Comparison of ENCODE assay signal across 14 cellular contexts in the genomic region with DNA sequence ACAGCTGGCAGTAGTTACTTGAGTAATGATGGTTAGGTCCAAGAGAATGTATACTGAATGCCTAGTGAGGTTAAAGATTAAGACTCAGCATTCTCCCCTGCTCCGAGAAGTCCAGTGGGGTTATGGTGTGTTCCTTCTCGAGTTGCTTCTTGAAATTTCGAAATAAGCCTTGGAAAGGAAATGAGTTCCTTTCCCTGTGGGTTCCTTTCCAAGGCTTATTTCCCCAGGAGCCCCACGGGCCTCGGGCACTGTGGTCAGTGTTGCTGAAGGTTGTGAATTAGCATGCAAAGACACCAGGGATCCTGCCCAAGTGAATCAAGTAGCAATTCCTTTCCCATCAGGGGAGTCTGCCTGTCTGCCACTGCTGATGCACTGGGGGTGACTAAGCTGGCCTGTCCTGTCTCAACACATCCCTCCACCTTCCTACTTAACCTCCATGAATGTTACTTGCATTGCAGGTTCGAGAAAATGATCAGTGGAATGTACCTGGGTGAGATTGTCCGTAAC. TPM values are rescaled to one million over a fixed set of nuclear protein-coding genes. Genes with fewer than 3 reads are reported as not detected.
A peak's percentile ranks its signal among the peaks of the same experiment; 100 is the strongest.
DNase-seq lines count a peak whose midpoint lies in the region; ATAC-seq, FAIRE-seq and TF ChIP-seq lines count a peak whose summit lies in the region.
"Had no signal": no experiment of that assay in that cellular context is flagged by ENCODE, and none has a peak within 500 bp of the region (broad histone marks: within the 10 kb centered on the region; RNA-seq: fewer than 3 reads in every experiment).

No MANE protein-coding gene starts in this region.

- TF ChIP-seq EP300 in HepG2 (IDR thresholded peaks at IDR 0.05; ENCODE audit: low read depth in 2 of 2, low read length in 2 of 2) = no peak
- TF ChIP-seq EP300 in HepG2 (CRISPR knock-in tag; IDR thresholded peaks at IDR 0.05; ENCODE audit: borderline replicate concordance) = no peak

- TF ChIP-seq POLR2A in HepG2 (IDR thresholded peaks at IDR 0.05; ENCODE audit: insufficient read depth in 1 of 2, low read depth in 2 of 2, low read length in 2 of 2) = 0 out of 4 replicates have a peak, but pooled peaks of 1 of the 2 experiments have one; percentile 3
- TF ChIP-seq POLR2A in right lobe of liver (IDR thresholded peaks at IDR 0.05) = no peak
- TF ChIP-seq POLR2A in vagina (IDR thresholded peaks at IDR 0.05) = no peak

- no TSS peak for BruUV-seq in HepG2 (replicated peaks; lab: Mats Ljungman, UMichigan)

- no peaks in the 10 kb centered on the region for H3K9me3 ChIP-seq in HepG2 (ENCODE audit: low read length)
- H3K9me3 ChIP-seq in right lobe of liver = no peaks in the 10 kb centered on the region
- H3K9me3 ChIP-seq in adipocyte (ENCODE audit: control insufficient read depth, low read length) = no peaks in the 10 kb centered on the region
- no peaks in the 10 kb centered on the region for H3K9me3 ChIP-seq in vagina
- H3K9me3 ChIP-seq: SJCRH30, upper lobe of left lung had no signal

- intact Hi-C loops in HepG2 (cut with micrococcal nuclease; ENCODE audit: unreplicated experiment) = no loop called here
- intact Hi-C loops in right lobe of liver (cut with DNase I) = no loop called here
- intact Hi-C loops in vagina (cut with DNase I) = no loop called here

- ATAC-seq in HepG2 (no peak), right lobe of liver (no peak)

- no peak for TF ChIP-seq CTCF in HepG2 (CRISPR knock-in tag; IDR thresholded peaks at IDR 0.05)
- TF ChIP-seq CTCF in right lobe of liver (IDR thresholded peaks at IDR 0.05) = no peak
- TF ChIP-seq CTCF in vagina (IDR thresholded peaks at IDR 0.05) = no peak

- H3K9ac ChIP-seq in HepG2 (ENCODE audit: insufficient read depth, low read depth, low read length) = no peak overlapping the region
- peak overlapping the region; percentile 53 for H3K9ac ChIP-seq in adipocyte (ENCODE audit: low read length)

- no peaks in the 10 kb centered on the region for H3K27me3 ChIP-seq in HepG2 (ENCODE audit: control insufficient read depth in 1 of 2, insufficient read depth in 2 of 2, low read length in 2 of 2)
- no peaks in the 10 kb centered on the region for H3K27me3 ChIP-seq in right lobe of liver
- no peaks in the 10 kb centered on the region for H3K27me3 ChIP-seq in adipocyte (replicated peaks; ENCODE audit: control insufficient read depth, insufficient read depth, low read length)
- H3K27me3 ChIP-seq in vagina = no peaks in the 10 kb centered on the region
- H3K27me3 ChIP-seq: SJCRH30, upper lobe of left lung had no signal

- no peak overlapping the region for H2AFZ ChIP-seq in HepG2 (ENCODE audit: low read length)

- CTCF ChIA-PET in HepG2 (lab: Yijun Ruan, JAX; ENCODE audit: low intra/inter-chr PET ratio, low total read pairs) = no interaction called here

- no peaks in the 10 kb centered on the region for H4K20me1 ChIP-seq in HepG2 (ENCODE audit: insufficient read depth, low read length)

- FAIRE-seq in HepG2 (lab: Jason Lieb, UNC) = no peak
- FAIRE-seq: islet of Langerhans had no signal

- H3K27ac ChIP-seq in HepG2 (ENCODE audit: extremely low read length, insufficient read depth, low read length) = no peak overlapping the region
- H3K27ac ChIP-seq in right lobe of liver = no peak overlapping the region
- no peak overlapping the region for H3K27ac ChIP-seq in vagina
- H3K27ac ChIP-seq: SJCRH30, upper lobe of left lung had no signal

- no peak for TF ChIP-seq RAD21 in HepG2 (CRISPR knock-in tag; IDR thresholded peaks at IDR 0.05)

- in situ Hi-C loops in HepG2 (cut with HindIII; ENCODE audit: extremely low pct_ligation_motif_present, low pct_unique_long_range_greater_than_20kb) = no loop called here

- WGBS in HepG2 (ENCODE audit: low lambda C conversion rate) = 95% methylated on average over 7 of the region's 7 CpGs
- 45% methylated on average over 6 of the region's 7 CpGs for WGBS in right lobe of liver (ENCODE audit: insufficient coverage, low coverage, low lambda C conversion rate, missing lambda C conversion rate)

- no peaks in the 10 kb centered on the region for H3K79me2 ChIP-seq in HepG2 (ENCODE audit: insufficient read depth, low read length)

- POLR2A ChIA-PET in HepG2 (lab: Yijun Ruan, JAX) = no interaction called here

- no peak overlapping the region for H3K4me2 ChIP-seq in HepG2 (ENCODE audit: low read depth, low read length)

- H3K4me3 ChIP-seq in HepG2 (replicated peaks in 1 of 3; ENCODE audit: insufficient read depth in 1 of 3, low read depth in 2 of 3, low read length in 3 of 3) = no peak overlapping the region
- no peak overlapping the region for H3K4me3 ChIP-seq in right lobe of liver
- H3K4me3 ChIP-seq in adipocyte (ENCODE audit: low read length) = peak overlapping the region; percentile 16
- no peak overlapping the region for H3K4me3 ChIP-seq in vagina
- H3K4me3 ChIP-seq: SJCRH30, upper lobe of left lung had no signal

- no peaks in the 10 kb centered on the region for H3K4me1 ChIP-seq in HepG2 (ENCODE audit: insufficient read depth, low read length)
- no peaks in the 10 kb centered on the region for H3K4me1 ChIP-seq in right lobe of liver
- H3K4me1 ChIP-seq in adipocyte (ENCODE audit: control insufficient read depth, insufficient read depth, low read length) = peaks cover 33% of the 10 kb centered on the region
- H3K4me1 ChIP-seq in vagina = no peaks in the 10 kb centered on the region
- H3K4me1 ChIP-seq: SJCRH30, upper lobe of left lung had no signal

- DNase-seq in HepG2 (ENCODE audit: low spot score) (no peak), right lobe of liver (no peak), adipocyte (ENCODE audit: low read depth) (peak; percentile 86), fibroblast of peridontal ligament (ENCODE audit: extremely low read depth) (peak; percentile 92), vagina (ENCODE audit: extremely low spot score in 2 of 2) (peak; percentile 49 to 58), GM19240 (ENCODE audit: insufficient read length, low spot score) (no peak), NCI-H1092 (lab: John Stamatoyannopoulos, UW) (no peak)
- no peak for DNase-seq in stimulated activated naive CD4-positive, alpha-beta T cell treated with Interleukin-2 at 50 U/mL for 16 hours (lab: John Stamatoyannopoulos, UW)
- DNase-seq: activated naive CD4-positive, alpha-beta T cell treated with anti-CD3 and anti-CD28 coated beads, Interleukin-2, amount 50 U/mL, for 16 hours; KBM-7; NCI-H1930; SJCRH30; upper lobe of left lung had no signal

- H3K36me3 ChIP-seq in HepG2 (replicated peaks in 1 of 2; ENCODE audit: control insufficient read depth in 1 of 2, insufficient read depth in 2 of 2, low read length in 2 of 2) (peaks cover 64 to 95% of the 10 kb centered on the region in 2 experiments), right lobe of liver (peaks cover 0 to 2% (median 0%) of the 10 kb centered on the region in 4 donors), adipocyte (ENCODE audit: control insufficient read depth, insufficient read depth, low read length, severe bottlenecking) (peaks cover 95% of the 10 kb centered on the region), vagina (peaks cover 0 to 4% of the 10 kb centered on the region in 2 donors)

TF ChIP-seq in HepG2, 621 proteins besides CTCF, POLR2A, EP300 and RAD21 (continues in another document):
- TF ChIP-seq CEBPB (IDR thresholded peaks at IDR 0.05; ENCODE audit: borderline replicate concordance, low read depth, low read length) = 0 out of 2 replicates have a peak, but pooled peaks have one; percentile 2

RNA-seq across cellular contexts. Expression of gene HK2, which starts 53.6 kb away (rescaled TPM):
- total RNA-seq in HepG2 (2016; rRNA removed; fragmentation: Illumina TruSeq; extraction: Trizol) (13.2 and 24.4 TPM in 2 replicates), right lobe of liver (10 to 100 TPM in 1 of 6 experiments, 1 to 10 TPM in 1, under 1 TPM in 4; 0.48 to 23.0 (median 0.87) TPM), vagina (5.4 TPM)
- total RNA-seq in HepG2 (2016; cell fraction: cytosol; rRNA removed; fragmentation: Illumina TruSeq; extraction: Trizol; ENCODE audit: low read depth) = 1.4 and 1.6 TPM in 2 replicates
- 13.6 and 21.9 TPM in 2 replicates for total RNA-seq in HepG2 (2016; cell fraction: insoluble cytoplasmic fraction; rRNA removed; fragmentation: Illumina TruSeq; extraction: Trizol)
- total RNA-seq in HepG2 (2016; cell fraction: membrane; rRNA removed; fragmentation: Illumina TruSeq; extraction: Trizol) = 8.5 and 9.3 TPM in 2 replicates
- 20.3 and 20.8 TPM in 2 replicates for total RNA-seq in HepG2 (2016; cell fraction: nucleus; rRNA removed; fragmentation: Illumina TruSeq; extraction: Trizol)
- polyA plus RNA-seq in HepG2 (2011; rRNA removed) = 97.0 and 101 TPM in 2 replicates
- polyA plus RNA-seq in HepG2 (2011; cell fraction: cytosol; rRNA removed) = 69.4 and 70.4 TPM in 2 replicates
- polyA plus RNA-seq in HepG2 (2011; cell fraction: nucleus; rRNA removed) = 105 and 144 TPM in 2 replicates
- 78.0 and 124 TPM in 2 replicates for polyA plus RNA-seq in HepG2 (2012)
- 0.93 and 0.99 TPM in 2 replicates for polyA plus RNA-seq in HepG2 (2016; cell fraction: cytosol; fragmentation: Illumina TruSeq; extraction: Trizol; ENCODE audit: low read depth)
- polyA plus RNA-seq in HepG2 (2016; cell fraction: insoluble cytoplasmic fraction; fragmentation: Illumina TruSeq; extraction: Trizol; ENCODE audit: low read depth) = 23.2 and 27.3 TPM in 2 replicates
- polyA plus RNA-seq in HepG2 (2016; cell fraction: membrane; fragmentation: Illumina TruSeq; extraction: Trizol; ENCODE audit: low read depth) = 2.8 and 3.5 TPM in 2 replicates
- polyA plus RNA-seq in HepG2 (2016; cell fraction: nucleus; fragmentation: Illumina TruSeq; extraction: Trizol; ENCODE audit: insufficient read depth, low read depth) = 30.1 and 30.3 TPM in 2 replicates
- 69.1 and 358 TPM in 2 replicates for polyA minus RNA-seq in HepG2 (2011; rRNA and poly(A)+ RNA removed; ENCODE audit: low replicate concordance)
- 176 and 190 TPM in 2 replicates for polyA minus RNA-seq in HepG2 (2011; cell fraction: cytosol; rRNA and poly(A)+ RNA removed)
- polyA minus RNA-seq in HepG2 (2011; cell fraction: nucleus; rRNA and poly(A)+ RNA removed) = 176 and 200 TPM in 2 replicates

Comparison
In these comparisons a context has a peak if more than half of its experiments do, and no peak if none do; other contexts are left out.
1. DNase-seq: peak in adipocyte (single experiment), fibroblast of peridontal ligament (single experiment) and vagina (2 of 2); none in HepG2 (single experiment), right lobe of liver (0 of 3), stimulated activated naive CD4-positive, alpha-beta T cell treated with Interleukin-2 at 50 U/mL for 16 hours (single experiment), GM19240 (single experiment) and NCI-H1092 (single experiment).